Comparison of ENCODE assay signal across 1 cellular context in the genomic region with DNA sequence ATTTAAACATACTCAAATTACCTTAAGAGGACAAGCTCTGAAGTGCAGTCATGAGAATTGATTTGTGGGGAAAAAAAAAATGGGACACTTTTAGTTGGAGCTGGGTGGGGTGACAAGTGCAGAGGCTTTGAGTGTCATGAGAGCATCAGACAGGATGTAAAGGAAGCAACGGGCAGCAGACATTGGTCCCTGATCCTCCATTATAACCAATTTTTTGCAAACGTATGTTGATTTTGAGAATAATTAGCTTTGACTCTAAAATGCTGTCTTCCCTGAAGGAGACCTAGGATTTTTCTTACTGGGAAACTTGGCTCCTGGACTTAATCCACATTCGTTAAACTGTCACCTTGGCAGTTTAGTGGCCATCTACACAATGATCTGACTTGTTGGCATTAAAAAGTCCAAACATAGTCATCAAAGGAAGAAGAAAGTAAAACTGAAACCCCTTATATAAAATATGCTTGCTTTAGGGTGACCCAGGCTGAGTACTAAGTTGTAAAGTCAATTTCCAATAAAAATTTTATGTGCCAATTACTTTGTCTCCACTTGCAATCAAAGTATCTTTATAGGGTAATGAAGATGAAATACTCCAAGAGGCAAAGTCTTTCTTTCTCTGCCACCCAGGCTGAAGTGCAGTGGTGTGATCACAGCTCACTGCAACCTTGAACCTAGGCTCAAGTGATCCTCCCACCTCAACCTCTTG.
TF ChIP-seq lines count a peak whose summit lies in the region.

No MANE protein-coding gene starts in this region.

TF ChIP-seq in HEK293, 187 proteins besides CTCF, POLR2A, EP300 and RAD21:
- TF ChIP-seq, protein P1, sequence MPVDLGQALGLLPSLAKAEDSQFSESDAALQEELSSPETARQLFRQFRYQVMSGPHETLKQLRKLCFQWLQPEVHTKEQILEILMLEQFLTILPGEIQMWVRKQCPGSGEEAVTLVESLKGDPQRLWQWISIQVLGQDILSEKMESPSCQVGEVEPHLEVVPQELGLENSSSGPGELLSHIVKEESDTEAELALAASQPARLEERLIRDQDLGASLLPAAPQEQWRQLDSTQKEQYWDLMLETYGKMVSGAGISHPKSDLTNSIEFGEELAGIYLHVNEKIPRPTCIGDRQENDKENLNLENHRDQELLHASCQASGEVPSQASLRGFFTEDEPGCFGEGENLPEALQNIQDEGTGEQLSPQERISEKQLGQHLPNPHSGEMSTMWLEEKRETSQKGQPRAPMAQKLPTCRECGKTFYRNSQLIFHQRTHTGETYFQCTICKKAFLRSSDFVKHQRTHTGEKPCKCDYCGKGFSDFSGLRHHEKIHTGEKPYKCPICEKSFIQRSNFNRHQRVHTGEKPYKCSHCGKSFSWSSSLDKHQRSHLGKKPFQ (tag by site-specific recombination; IDR thresholded peaks at IDR 0.05), result peak; percentile 93
- TF ChIP-seq TRIM28 (IDR thresholded peaks at IDR 0.05; ENCODE audit: borderline replicate concordance, low read length), result no peak
- TF ChIP-seq, protein P2, sequence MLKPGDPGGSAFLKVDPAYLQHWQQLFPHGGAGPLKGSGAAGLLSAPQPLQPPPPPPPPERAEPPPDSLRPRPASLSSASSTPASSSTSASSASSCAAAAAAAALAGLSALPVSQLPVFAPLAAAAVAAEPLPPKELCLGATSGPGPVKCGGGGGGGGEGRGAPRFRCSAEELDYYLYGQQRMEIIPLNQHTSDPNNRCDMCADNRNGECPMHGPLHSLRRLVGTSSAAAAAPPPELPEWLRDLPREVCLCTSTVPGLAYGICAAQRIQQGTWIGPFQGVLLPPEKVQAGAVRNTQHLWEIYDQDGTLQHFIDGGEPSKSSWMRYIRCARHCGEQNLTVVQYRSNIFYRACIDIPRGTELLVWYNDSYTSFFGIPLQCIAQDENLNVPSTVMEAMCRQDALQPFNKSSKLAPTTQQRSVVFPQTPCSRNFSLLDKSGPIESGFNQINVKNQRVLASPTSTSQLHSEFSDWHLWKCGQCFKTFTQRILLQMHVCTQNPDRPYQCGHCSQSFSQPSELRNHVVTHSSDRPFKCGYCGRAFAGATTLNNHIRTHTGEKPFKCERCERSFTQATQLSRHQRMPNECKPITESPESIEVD (tag by site-specific recombination; IDR thresholded peaks at IDR 0.05), result peak; percentile 83
- TF ChIP-seq, protein P3, sequence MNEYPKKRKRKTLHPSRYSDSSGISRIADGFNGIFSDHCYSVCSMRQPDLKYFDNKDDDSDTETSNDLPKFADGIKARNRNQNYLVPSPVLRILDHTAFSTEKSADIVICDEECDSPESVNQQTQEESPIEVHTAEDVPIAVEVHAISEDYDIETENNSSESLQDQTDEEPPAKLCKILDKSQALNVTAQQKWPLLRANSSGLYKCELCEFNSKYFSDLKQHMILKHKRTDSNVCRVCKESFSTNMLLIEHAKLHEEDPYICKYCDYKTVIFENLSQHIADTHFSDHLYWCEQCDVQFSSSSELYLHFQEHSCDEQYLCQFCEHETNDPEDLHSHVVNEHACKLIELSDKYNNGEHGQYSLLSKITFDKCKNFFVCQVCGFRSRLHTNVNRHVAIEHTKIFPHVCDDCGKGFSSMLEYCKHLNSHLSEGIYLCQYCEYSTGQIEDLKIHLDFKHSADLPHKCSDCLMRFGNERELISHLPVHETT (tag by site-specific recombination; IDR thresholded peaks at IDR 0.05), result no peak
- no peak for TF ChIP-seq ZNF132 (tag by site-specific recombination; IDR thresholded peaks at IDR 0.05; ENCODE audit: borderline replicate concordance)
- TF ChIP-seq ZNF394 (tag by site-specific recombination; IDR thresholded peaks at IDR 0.05; ENCODE audit: borderline replicate concordance), result no peak
- peak; percentile 18; the same call in 1 of the 2 replicates for TF ChIP-seq OSR2 (tag by site-specific recombination; IDR thresholded peaks at IDR 0.05)
- TF ChIP-seq, protein P4, sequence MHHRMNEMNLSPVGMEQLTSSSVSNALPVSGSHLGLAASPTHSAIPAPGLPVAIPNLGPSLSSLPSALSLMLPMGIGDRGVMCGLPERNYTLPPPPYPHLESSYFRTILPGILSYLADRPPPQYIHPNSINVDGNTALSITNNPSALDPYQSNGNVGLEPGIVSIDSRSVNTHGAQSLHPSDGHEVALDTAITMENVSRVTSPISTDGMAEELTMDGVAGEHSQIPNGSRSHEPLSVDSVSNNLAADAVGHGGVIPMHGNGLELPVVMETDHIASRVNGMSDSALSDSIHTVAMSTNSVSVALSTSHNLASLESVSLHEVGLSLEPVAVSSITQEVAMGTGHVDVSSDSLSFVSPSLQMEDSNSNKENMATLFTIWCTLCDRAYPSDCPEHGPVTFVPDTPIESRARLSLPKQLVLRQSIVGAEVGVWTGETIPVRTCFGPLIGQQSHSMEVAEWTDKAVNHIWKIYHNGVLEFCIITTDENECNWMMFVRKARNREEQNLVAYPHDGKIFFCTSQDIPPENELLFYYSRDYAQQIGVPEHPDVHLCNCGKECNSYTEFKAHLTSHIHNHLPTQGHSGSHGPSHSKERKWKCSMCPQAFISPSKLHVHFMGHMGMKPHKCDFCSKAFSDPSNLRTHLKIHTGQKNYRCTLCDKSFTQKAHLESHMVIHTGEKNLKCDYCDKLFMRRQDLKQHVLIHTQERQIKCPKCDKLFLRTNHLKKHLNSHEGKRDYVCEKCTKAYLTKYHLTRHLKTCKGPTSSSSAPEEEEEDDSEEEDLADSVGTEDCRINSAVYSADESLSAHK (tag by site-specific recombination; IDR thresholded peaks at IDR 0.05), result peak; percentile 62; the same call in 1 of the 2 replicates
- TF ChIP-seq ZNF843 (tag by site-specific recombination; IDR thresholded peaks at IDR 0.05), result peak; percentile 82; the same call in 1 of the 2 replicates
- TF ChIP-seq FEZF1 (tag by site-specific recombination; IDR thresholded peaks at IDR 0.05), result peak; percentile 87
- TF ChIP-seq, protein P5, sequence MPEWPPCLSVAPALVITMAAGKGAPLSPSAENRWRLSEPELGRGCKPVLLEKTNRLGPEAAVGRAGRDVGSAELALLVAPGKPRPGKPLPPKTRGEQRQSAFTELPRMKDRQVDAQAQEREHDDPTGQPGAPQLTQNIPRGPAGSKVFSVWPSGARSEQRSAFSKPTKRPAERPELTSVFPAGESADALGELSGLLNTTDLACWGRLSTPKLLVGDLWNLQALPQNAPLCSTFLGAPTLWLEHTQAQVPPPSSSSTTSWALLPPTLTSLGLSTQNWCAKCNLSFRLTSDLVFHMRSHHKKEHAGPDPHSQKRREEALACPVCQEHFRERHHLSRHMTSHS (tag by site-specific recombination; IDR thresholded peaks at IDR 0.05), result no peak
- TF ChIP-seq, protein P6, sequence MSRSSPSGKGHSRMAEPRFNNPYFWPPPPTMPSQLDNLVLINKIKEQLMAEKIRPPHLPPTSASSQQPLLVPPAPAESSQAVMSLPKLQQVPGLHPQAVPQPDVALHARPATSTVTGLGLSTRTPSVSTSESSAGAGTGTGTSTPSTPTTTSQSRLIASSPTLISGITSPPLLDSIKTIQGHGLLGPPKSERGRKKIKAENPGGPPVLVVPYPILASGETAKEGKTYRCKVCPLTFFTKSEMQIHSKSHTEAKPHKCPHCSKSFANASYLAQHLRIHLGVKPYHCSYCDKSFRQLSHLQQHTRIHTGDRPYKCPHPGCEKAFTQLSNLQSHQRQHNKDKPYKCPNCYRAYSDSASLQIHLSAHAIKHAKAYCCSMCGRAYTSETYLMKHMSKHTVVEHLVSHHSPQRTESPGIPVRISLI (tag by site-specific recombination; IDR thresholded peaks at IDR 0.05), result no peak
- TF ChIP-seq, protein P7, sequence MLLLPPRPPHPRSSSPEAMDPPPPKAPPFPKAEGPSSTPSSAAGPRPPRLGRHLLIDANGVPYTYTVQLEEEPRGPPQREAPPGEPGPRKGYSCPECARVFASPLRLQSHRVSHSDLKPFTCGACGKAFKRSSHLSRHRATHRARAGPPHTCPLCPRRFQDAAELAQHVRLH (tag by site-specific recombination; IDR thresholded peaks at IDR 0.05), result peak; percentile 85
- TF ChIP-seq ZNF610 (tag by site-specific recombination; IDR thresholded peaks at IDR 0.05; ENCODE audit: borderline replicate concordance), result no peak
- TF ChIP-seq ZNF585B (tag by site-specific recombination; IDR thresholded peaks at IDR 0.05), result no peak
- TF ChIP-seq BCL11B (tag by site-specific recombination; IDR thresholded peaks at IDR 0.05; ENCODE audit: low read depth), result 0 out of 2 replicates have a peak, but pooled peaks have one; percentile 53
- TF ChIP-seq, protein P8, sequence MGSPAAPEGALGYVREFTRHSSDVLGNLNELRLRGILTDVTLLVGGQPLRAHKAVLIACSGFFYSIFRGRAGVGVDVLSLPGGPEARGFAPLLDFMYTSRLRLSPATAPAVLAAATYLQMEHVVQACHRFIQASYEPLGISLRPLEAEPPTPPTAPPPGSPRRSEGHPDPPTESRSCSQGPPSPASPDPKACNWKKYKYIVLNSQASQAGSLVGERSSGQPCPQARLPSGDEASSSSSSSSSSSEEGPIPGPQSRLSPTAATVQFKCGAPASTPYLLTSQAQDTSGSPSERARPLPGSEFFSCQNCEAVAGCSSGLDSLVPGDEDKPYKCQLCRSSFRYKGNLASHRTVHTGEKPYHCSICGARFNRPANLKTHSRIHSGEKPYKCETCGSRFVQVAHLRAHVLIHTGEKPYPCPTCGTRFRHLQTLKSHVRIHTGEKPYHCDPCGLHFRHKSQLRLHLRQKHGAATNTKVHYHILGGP (tag by site-specific recombination; IDR thresholded peaks at IDR 0.05), result no peak
- TF ChIP-seq ZNF423 (tag by site-specific recombination; IDR thresholded peaks at IDR 0.05), result peak; percentile 58; the same call in 1 of the 2 replicates
- TF ChIP-seq GFI1B (tag by site-specific recombination; IDR thresholded peaks at IDR 0.05), result peak; percentile 26; the same call in 1 of the 2 replicates
- peak; percentile 39 for TF ChIP-seq ZSCAN30 (tag by site-specific recombination; IDR thresholded peaks at IDR 0.05)
TF ChIP-seq in HEK293: peak in this region for 11.
